ENCODE assay signal across 11 cellular contexts in genomic region chr11:13009476-13009920, GRCh38. TPM values are rescaled to one million over a fixed set of nuclear protein-coding genes. Genes with fewer than 3 reads are reported as not detected.
DNase-seq lines count a peak whose midpoint lies in the region; ATAC-seq and TF ChIP-seq lines count a peak whose summit lies in the region.
"Had no signal": no experiment of that assay in that cellular context is flagged by ENCODE, and none has a peak within 500 bp of the region (broad histone marks: within the 10 kb centered on the region; RNA-seq: fewer than 3 reads in every experiment).

No MANE protein-coding gene starts in this region.

- no peak overlapping the region for H3K4me3 Mint-ChIP-seq in MCF 10A (ENCODE audit: unreplicated experiment)
- H3K4me3 Mint-ChIP-seq in CD8-positive, alpha-beta memory T cell = no peak overlapping the region
- H3K4me3 Mint-ChIP-seq in CD4-positive, alpha-beta memory T cell = no peak overlapping the region
- H3K4me3 Mint-ChIP-seq: CD4-positive, alpha-beta T cell had no signal

- intact Hi-C loops in breast epithelium (cut with DNase I; ENCODE audit: low total_unique reads) (no loop called here), MCF 10A (cut with micrococcal nuclease) (no loop called here)
- intact Hi-C loops in CD4-positive, alpha-beta memory T cell (cut with micrococcal nuclease) = no loop called here

- peak overlapping the region; percentile 29 to 78 (median 65) for H3K4me3 ChIP-seq in breast epithelium
- peak overlapping the region; percentile 59 to 69 for H3K4me3 ChIP-seq in duodenal mucosa (ENCODE audit: low read depth in 1 of 2, low read length in 2 of 2)
- H3K4me3 ChIP-seq in mucosa of rectum (ENCODE audit: low read length in 2 of 2) = peak overlapping the region; percentile 65 to 69
- H3K4me3 ChIP-seq in urinary bladder (ENCODE audit: low read depth, low read length) = peak overlapping the region; percentile 21
- H3K4me3 ChIP-seq in CD8-positive, alpha-beta memory T cell (ENCODE audit: low read length) = no peak overlapping the region
- no peak overlapping the region for H3K4me3 ChIP-seq in CD4-positive, alpha-beta memory T cell (ENCODE audit: low read length in 2 of 2)

- H3K27ac Mint-ChIP-seq in MCF 10A (ENCODE audit: low read depth, unreplicated experiment) = no peak overlapping the region
- H3K27ac Mint-ChIP-seq in CD8-positive, alpha-beta memory T cell = no peak overlapping the region
- no peak overlapping the region for H3K27ac Mint-ChIP-seq in CD4-positive, alpha-beta memory T cell
- H3K27ac Mint-ChIP-seq: activated naive CD4-positive, alpha-beta T cell treated with anti-CD3 and anti-CD28 coated beads for 36 hours; CD4-positive, alpha-beta T cell had no signal

- no peaks in the 10 kb centered on the region for H3K36me3 Mint-ChIP-seq in MCF 10A (ENCODE audit: insufficient read depth, unreplicated experiment)
- no peaks in the 10 kb centered on the region for H3K36me3 Mint-ChIP-seq in CD8-positive, alpha-beta memory T cell
- no peaks in the 10 kb centered on the region for H3K36me3 Mint-ChIP-seq in CD4-positive, alpha-beta memory T cell

- H3K4me1 ChIP-seq in breast epithelium = no peaks in the 10 kb centered on the region
- peaks cover 49 to 68% of the 10 kb centered on the region in 2 donors for H3K4me1 ChIP-seq in duodenal mucosa (ENCODE audit: control insufficient read depth in 1 of 2, insufficient read depth in 2 of 2, low read length in 2 of 2)
- H3K4me1 ChIP-seq in mucosa of rectum (ENCODE audit: control insufficient read depth in 2 of 2, insufficient read depth in 2 of 2, low read length in 2 of 2) = peaks cover 13 to 33% of the 10 kb centered on the region in 2 donors
- H3K4me1 ChIP-seq in urinary bladder (ENCODE audit: insufficient read depth) = peaks cover 4% of the 10 kb centered on the region
- H3K4me1 ChIP-seq in CD8-positive, alpha-beta memory T cell (ENCODE audit: insufficient read depth, low read length) = no peaks in the 10 kb centered on the region
- H3K4me1 ChIP-seq in CD4-positive, alpha-beta memory T cell (ENCODE audit: insufficient read depth, low read length) = no peaks in the 10 kb centered on the region

- WGBS in urinary bladder = under 1% methylated on average over 48 of the region's 48 CpGs

- CTCF ChIA-PET in MCF 10A (lab: Yijun Ruan, JAX) = no interaction called here
- CTCF ChIA-PET in CD8-positive, alpha-beta memory T cell (lab: Charles Lee) = no interaction called here
- CTCF ChIA-PET in CD4-positive, alpha-beta memory T cell (lab: Charles Lee; ENCODE audit: partially characterized antibody) = no interaction called here

- DNase-seq in breast epithelium (ENCODE audit: low spot score in 2 of 2) (no peak), MCF 10A (ENCODE audit: unreplicated experiment) (no peak)
- no peak for DNase-seq in CD8-positive, alpha-beta memory T cell
- DNase-seq in CD4-positive, alpha-beta memory T cell = no peak
- DNase-seq: CD4-positive, alpha-beta T cell; NCI-H2171 had no signal

- H3K9ac ChIP-seq in duodenal mucosa (ENCODE audit: low read depth in 1 of 2, low read length in 2 of 2) (peak overlapping the region in 1 of 2 donors; percentile 39), mucosa of rectum (ENCODE audit: low read depth in 1 of 2, low read length in 2 of 2) (peak overlapping the region in 1 of 2 donors; percentile 65)

- peaks cover 21% of the 10 kb centered on the region for H3K27me3 Mint-ChIP-seq in MCF 10A (ENCODE audit: insufficient read depth, unreplicated experiment)
- H3K27me3 Mint-ChIP-seq in CD8-positive, alpha-beta memory T cell = peaks cover 45 to 80% of the 10 kb centered on the region in 2 donors
- H3K27me3 Mint-ChIP-seq in CD4-positive, alpha-beta memory T cell = peaks cover 44 to 52% of the 10 kb centered on the region in 2 donors

- TF ChIP-seq CTCF in breast epithelium (IDR thresholded peaks at IDR 0.05) = no peak
- TF ChIP-seq CTCF in MCF 10A (IDR thresholded peaks at IDR 0.05; ENCODE audit: unreplicated experiment) = no peak

- H3K27ac ChIP-seq in breast epithelium (peak overlapping the region; percentile 78 to 88), duodenal mucosa (ENCODE audit: low read depth, low read length) (no peak overlapping the region), mucosa of rectum (ENCODE audit: low read depth in 2 of 2, low read length in 2 of 2) (peak overlapping the region in 1 of 2 donors; percentile 37), urinary bladder (ENCODE audit: low read depth) (no peak overlapping the region)
- H3K27ac ChIP-seq in CD8-positive, alpha-beta memory T cell (ENCODE audit: low read depth, low read length) = no peak overlapping the region
- H3K27ac ChIP-seq in CD4-positive, alpha-beta memory T cell (ENCODE audit: low read depth, low read length) = no peak overlapping the region

- no peak for ATAC-seq in esophagus mucosa

- no peaks in the 10 kb centered on the region for H3K27me3 ChIP-seq in breast epithelium
- H3K27me3 ChIP-seq in duodenal mucosa (ENCODE audit: control insufficient read depth in 1 of 2, insufficient read depth in 2 of 2, low read length in 2 of 2) = peaks cover 12 to 20% of the 10 kb centered on the region in 2 donors
- peaks cover 28 to 29% of the 10 kb centered on the region in 2 donors for H3K27me3 ChIP-seq in mucosa of rectum (ENCODE audit: control insufficient read depth in 2 of 2, insufficient read depth in 2 of 2, low read length in 2 of 2)
- H3K27me3 ChIP-seq in CD8-positive, alpha-beta memory T cell (ENCODE audit: insufficient read depth, low read length, poor library complexity, severe bottlenecking) = peaks cover 15% of the 10 kb centered on the region
- peaks cover 12% of the 10 kb centered on the region for H3K27me3 ChIP-seq in CD4-positive, alpha-beta memory T cell (ENCODE audit: insufficient read depth, low read length)

- no peaks in the 10 kb centered on the region for H3K9me3 Mint-ChIP-seq in MCF 10A (ENCODE audit: unreplicated experiment)
- peaks cover 0 to 3% (median 0%) of the 10 kb centered on the region in 5 donors for H3K9me3 Mint-ChIP-seq in CD8-positive, alpha-beta memory T cell
- no peaks in the 10 kb centered on the region for H3K9me3 Mint-ChIP-seq in CD4-positive, alpha-beta memory T cell
- H3K9me3 Mint-ChIP-seq: activated naive CD4-positive, alpha-beta T cell treated with anti-CD3 and anti-CD28 coated beads for 36 hours; CD4-positive, alpha-beta T cell had no signal

- POLR2A ChIA-PET in MCF 10A (lab: Yijun Ruan, JAX) = no interaction called here
- POLR2A ChIA-PET in CD8-positive, alpha-beta memory T cell (lab: Charles Lee) = no interaction called here
- POLR2A ChIA-PET in CD4-positive, alpha-beta memory T cell (lab: Charles Lee; ENCODE audit: partially characterized antibody) = no interaction called here

- no peak for TF ChIP-seq POLR2A in breast epithelium (IDR thresholded peaks at IDR 0.05)

- no peaks in the 10 kb centered on the region for H3K36me3 ChIP-seq in breast epithelium
- no peaks in the 10 kb centered on the region for H3K36me3 ChIP-seq in duodenal mucosa (ENCODE audit: control insufficient read depth in 1 of 2, insufficient read depth in 2 of 2, low read length in 2 of 2)
- H3K36me3 ChIP-seq in mucosa of rectum (ENCODE audit: control insufficient read depth in 2 of 2, insufficient read depth in 2 of 2, low read length in 2 of 2) = no peaks in the 10 kb centered on the region
- no peaks in the 10 kb centered on the region for H3K36me3 ChIP-seq in urinary bladder (ENCODE audit: insufficient read depth)
- H3K36me3 ChIP-seq in CD8-positive, alpha-beta memory T cell (ENCODE audit: insufficient read depth, low read length) = no peaks in the 10 kb centered on the region
- no peaks in the 10 kb centered on the region for H3K36me3 ChIP-seq in CD4-positive, alpha-beta memory T cell (ENCODE audit: insufficient read depth, low read length)

- no peaks in the 10 kb centered on the region for H3K4me1 Mint-ChIP-seq in MCF 10A (ENCODE audit: insufficient read depth, unreplicated experiment)
- peaks cover 0 to 17% (median 1%) of the 10 kb centered on the region in 3 donors for H3K4me1 Mint-ChIP-seq in CD8-positive, alpha-beta memory T cell
- peaks cover 4 to 16% (median 5%) of the 10 kb centered on the region in 4 donors for H3K4me1 Mint-ChIP-seq in CD4-positive, alpha-beta memory T cell

- BruUV-seq in MCF 10A (replicated peaks; lab: Mats Ljungman, UMichigan) = no TSS peak

- H3K9me3 ChIP-seq in breast epithelium = no peaks in the 10 kb centered on the region
- H3K9me3 ChIP-seq in duodenal mucosa (ENCODE audit: control insufficient read depth in 1 of 2, low read length in 2 of 2) = no peaks in the 10 kb centered on the region
- no peaks in the 10 kb centered on the region for H3K9me3 ChIP-seq in mucosa of rectum (ENCODE audit: control insufficient read depth in 2 of 2, low read length in 2 of 2)
- H3K9me3 ChIP-seq in CD8-positive, alpha-beta memory T cell (ENCODE audit: low read length) = no peaks in the 10 kb centered on the region
- no peaks in the 10 kb centered on the region for H3K9me3 ChIP-seq in CD4-positive, alpha-beta memory T cell (ENCODE audit: control insufficient read depth in 1 of 2, low read length in 2 of 2)

RNA-seq across cellular contexts. Expression of gene RASSF10, which starts 0.4 kb away (rescaled TPM):
- 1 to 10 TPM in 2 of 3 donors, under 1 TPM in 1; 0.16 to 9.7 (median 3.9) TPM for total RNA-seq in breast epithelium
- not detected in 2 replicates for total RNA-seq in MCF 10A (2022)
- 1.0 TPM for total RNA-seq in urinary bladder
- 0.71 TPM for polyA plus RNA-seq in urinary bladder
- not detected for total RNA-seq in CD8-positive, alpha-beta memory T cell
- not detected for polyA plus RNA-seq in CD8-positive, alpha-beta memory T cell
- 11.3 TPM for total RNA-seq in esophagus mucosa
- not detected for total RNA-seq in CD4-positive, alpha-beta memory T cell
- polyA plus RNA-seq in CD4-positive, alpha-beta memory T cell = not detected
- total RNA-seq: activated naive CD4-positive, alpha-beta T cell treated with anti-CD3 and anti-CD28 coated beads for 36 hours; CD4-positive, alpha-beta T cell had no signal

Comparison
In these comparisons a context has a peak if more than half of its experiments do, and no peak if none do; other contexts are left out.
1. H3K27ac ChIP-seq: peak in breast epithelium (2 of 2); none in duodenal mucosa (single experiment), urinary bladder (single experiment), CD8-positive, alpha-beta memory T cell (single experiment) and CD4-positive, alpha-beta memory T cell (single experiment).
2. H3K4me3 ChIP-seq: peak in breast epithelium (3 of 3), duodenal mucosa (2 of 2), mucosa of rectum (2 of 2) and urinary bladder (single experiment); none in CD8-positive, alpha-beta memory T cell (single experiment) and CD4-positive, alpha-beta memory T cell (0 of 2).